In genomic region chr6:112117554-112117953, GRCh38 we compare ENCODE assay signal across 13 cellular contexts.
DNase-seq lines count a peak whose midpoint lies in the region; ATAC-seq, FAIRE-seq and TF ChIP-seq lines count a peak whose summit lies in the region.
"Had no signal": no experiment of that assay in that cellular context is flagged by ENCODE, and none has a peak within 500 bp of the region (broad histone marks: within the 10 kb centered on the region; RNA-seq: fewer than 3 reads in every experiment).

No MANE protein-coding gene starts in this region.

- H3K4me3 ChIP-seq in RWPE2 (ENCODE audit: severe bottlenecking) (no peak overlapping the region), fibroblast of pulmonary artery (replicated peaks; ENCODE audit: low read depth, low read length) (no peak overlapping the region)

- peak; percentile 82 for ATAC-seq in RWPE2 (ENCODE audit: low read depth)
- ATAC-seq: left ventricle myocardium superior had no signal

- FAIRE-seq in D721Med (lab: Jason Lieb, UNC): no peak
- FAIRE-seq: endometrium had no signal

- H3K27ac ChIP-seq in RWPE2 (ENCODE audit: poor library complexity, severe bottlenecking): no peak overlapping the region
- H3K27ac ChIP-seq: C4-2B had no signal

- DNase-seq in stimulated activated CD4-positive, alpha-beta T cell treated with anti-CD3 and anti-CD28 coated beads, Interleukin-15, amount 100 ng/mL, for 24 hours: peak; percentile 5
- no peak for DNase-seq in stimulated activated CD4-positive, alpha-beta T cell treated with anti-CD3 and anti-CD28 coated beads, Interleukin-1b, Interleukin-23, amount 100 ng/mL, for 48 hours
- DNase-seq in RWPE2 (ENCODE audit: low spot score) (no peak), fibroblast of pulmonary artery (ENCODE audit: low read depth) (peak; percentile 51), COLO829 (ENCODE audit: low spot score) (no peak), D721Med (ENCODE audit: insufficient read length, low spot score) (no peak), NCI-H1417 treated with DMSO at 0.1 percent for 48 hours (lab: John Stamatoyannopoulos, UW) (no peak), germinal center (ENCODE audit: low spot score) (no peak)
- DNase-seq: activated naive CD4-positive, alpha-beta T cell treated with anti-CD3 and anti-CD28 coated beads, Interleukin-2, amount 10 ng/mL, durations not matched to agents 7 days and 5 days; left ventricle myocardium superior; NCI-H524 had no signal

- no peaks in the 10 kb centered on the region for H3K36me3 ChIP-seq in RWPE2 (ENCODE audit: low read depth)

- no peaks in the 10 kb centered on the region for H3K27me3 ChIP-seq in RWPE2 (ENCODE audit: insufficient read depth, poor library complexity, severe bottlenecking)

- H3K9me3 ChIP-seq in RWPE2 (ENCODE audit: severe bottlenecking): no peaks in the 10 kb centered on the region

- H3K4me1 ChIP-seq in RWPE2 (ENCODE audit: insufficient read depth, poor library complexity, severe bottlenecking): peaks cover 6% of the 10 kb centered on the region

- TF ChIP-seq CTCF in RWPE2 (IDR thresholded peaks at IDR 0.05; ENCODE audit: poor library complexity, severe bottlenecking): no peak
- no peak for TF ChIP-seq CTCF in fibroblast of pulmonary artery (IDR thresholded peaks at IDR 0.05; ENCODE audit: low read length, missing control alignments)
- no peak for TF ChIP-seq CTCF in D721Med (IDR thresholded peaks at IDR 0.05; ENCODE audit: insufficient read depth, missing control alignments)

Comparison
In these comparisons a context has a peak if more than half of its experiments do, and no peak if none do; other contexts are left out.
1. DNase-seq: peak in stimulated activated CD4-positive, alpha-beta T cell treated with anti-CD3 and anti-CD28 coated beads, Interleukin-15, amount 100 ng/mL, for 24 hours (single experiment) and fibroblast of pulmonary artery (single experiment); none in stimulated activated CD4-positive, alpha-beta T cell treated with anti-CD3 and anti-CD28 coated beads, Interleukin-1b, Interleukin-23, amount 100 ng/mL, for 48 hours (single experiment), RWPE2 (single experiment), COLO829 (single experiment), D721Med (single experiment), NCI-H1417 treated with DMSO at 0.1 percent for 48 hours (single experiment) and germinal center (single experiment).